Comparison of ENCODE assay signal across 8 cellular contexts in genomic region chr6:52598123-52598823, GRCh38. TPM values are rescaled to one million over a fixed set of nuclear protein-coding genes. Genes with fewer than 3 reads are reported as not detected.
DNase-seq lines count a peak whose midpoint lies in the region; ATAC-seq, FAIRE-seq and TF ChIP-seq lines count a peak whose summit lies in the region.

No MANE protein-coding gene starts in this region.

- no peak for TF ChIP-seq POLR2A in A549 (IDR thresholded peaks at IDR 0.05; ENCODE audit: low read length)

- intact Hi-C loops in head of caudate nucleus (cut with DNase I): no loop called here

- peak overlapping the region; percentile 87 for H2AFZ ChIP-seq in parathyroid adenoma

- no peaks in the 10 kb centered on the region for H3K27me3 ChIP-seq in parathyroid adenoma (ENCODE audit: control insufficient read depth, insufficient read depth, low read length)

- DNase-seq in A549 (ENCODE audit: low read depth in 1 of 2, low spot score in 1 of 2) (peak; percentile 61 to 76), GM10266 (ENCODE audit: extremely low spot score) (peak; percentile 40), NCI-H1092 (lab: John Stamatoyannopoulos, UW) (peak; percentile 21), head of caudate nucleus (peak in 41 of 42 donors; percentile 19 to 86 (median 56))
- peak; percentile 62 for DNase-seq in activated CD8-positive, alpha-beta memory T cell treated with anti-CD3 and anti-CD28 coated beads, Interleukin-2, amount 50 U/mL, for 48 hours

- peak overlapping the region; percentile 18 to 36; a peak in 4 of 6 replicates for H3K27ac ChIP-seq in A549
- peak overlapping the region; percentile 29 for H3K27ac ChIP-seq in parathyroid adenoma

- TF ChIP-seq CTCF in A549 (IDR thresholded peaks at IDR 0.05) (peak; percentile 45), GM10266 (IDR thresholded peaks at IDR 0.05; ENCODE audit: control insufficient read depth, insufficient read depth, low read depth, missing control alignments) (peak; percentile 30), parathyroid adenoma (IDR thresholded peaks at IDR 0.05) (peak; percentile 84)

- no peaks in the 10 kb centered on the region for H3K79me2 ChIP-seq in parathyroid adenoma

- H3K4me2 ChIP-seq in A549: peak overlapping the region; percentile 65
- H3K4me2 ChIP-seq in parathyroid adenoma (ENCODE audit: low read length): peak overlapping the region; percentile 52

- CTCF ChIA-PET in A549 (lab: Yijun Ruan, JAX): interaction anchor here (0.7 to 3.9 kb wide), 27 partner anchors 8 to 313 kb away, joined by 3 to 22 read pairs (median 5); partner anchors contain the start of genes EFHC1 and TRAM2

- FAIRE-seq in A549 (lab: Jason Lieb, UNC): no peak

- H3K9me3 ChIP-seq in A549 (no peaks in the 10 kb centered on the region), parathyroid adenoma (ENCODE audit: control insufficient read depth, low read length) (no peaks in the 10 kb centered on the region)

- H3K9ac ChIP-seq in parathyroid adenoma: no peak overlapping the region

- H3K4me3 ChIP-seq in A549 (no peak overlapping the region), parathyroid adenoma (ENCODE audit: low read depth, low read length) (peak overlapping the region; percentile 19)

- H3K4me1 ChIP-seq in A549 (peaks cover 37% of the 10 kb centered on the region), parathyroid adenoma (peaks cover 21% of the 10 kb centered on the region)

- peak; percentile 77 to 90 for ATAC-seq in A549
- ATAC-seq in GM21515 (IDR thresholded peaks at IDR 0.05; ENCODE audit: unreplicated experiment): no peak
- no peak for ATAC-seq in GM21367 (IDR thresholded peaks at IDR 0.05; ENCODE audit: unreplicated experiment)

- WGBS in A549 (ENCODE audit: missing lambda C conversion rate): 29% methylated on average over 12 of the region's 12 CpGs

- H3K36me3 ChIP-seq in parathyroid adenoma (ENCODE audit: control insufficient read depth, insufficient read depth, low read length): no peaks in the 10 kb centered on the region

- TF ChIP-seq EP300 in A549 (IDR thresholded peaks at IDR 0.05): no peak

- TF ChIP-seq RAD21 in A549 (conservative IDR thresholded peaks at IDR 0.05 in 1 of 2, IDR thresholded peaks at IDR 0.05 in 1 of 2): peak; percentile 47 to 51

- POLR2A ChIA-PET in A549 (lab: Yijun Ruan, JAX): no interaction called here

TF ChIP-seq in A549, 52 proteins besides CTCF, POLR2A, EP300 and RAD21:
- no peak for TF ChIP-seq JUN (IDR thresholded peaks at IDR 0.05)
- TF ChIP-seq SMC3 (IDR thresholded peaks at IDR 0.05): peak; percentile 68

RNA-seq across cellular contexts. Expression of gene TRAM2, which starts 21.4 kb away (rescaled TPM):
- polyA plus RNA-seq in A549 (2011; rRNA removed): 25.4 and 25.6 TPM in 2 replicates
- 10.3 and 14.3 TPM in 2 replicates for polyA plus RNA-seq in A549 (2012; cell fraction: cytosol; rRNA removed)
- polyA plus RNA-seq in A549 (2012; cell fraction: nucleus; rRNA removed): 12.4 and 19.0 TPM in 2 replicates
- 16.4 to 18.9 TPM (median 18.9 TPM) in 3 replicates for polyA plus RNA-seq in A549 (2017; fragmentation: RNase III; extraction: RNeasy Plus Mini Kit Qiagen cat#74134 plus additional on column Dnase treatment)
- polyA minus RNA-seq in A549 (2011; rRNA and poly(A)+ RNA removed): 31.9 and 32.9 TPM in 2 replicates

Comparison
In these comparisons a context has a peak if more than half of its experiments do, and no peak if none do; other contexts are left out.
1. ATAC-seq: peak in A549 (2 of 2); none in GM21515 (single experiment) and GM21367 (single experiment).
2. CTCF ChIP-seq: peak in every context shown above with its lines; median percentile 84 in parathyroid adenoma; 45 in A549; 30 in GM10266.
3. Peak in every context shown above with its lines, with median percentiles within 50 percentile points of each other: DNase-seq.